15 cellular contexts compared by ENCODE assay signal in the genomic region with DNA sequence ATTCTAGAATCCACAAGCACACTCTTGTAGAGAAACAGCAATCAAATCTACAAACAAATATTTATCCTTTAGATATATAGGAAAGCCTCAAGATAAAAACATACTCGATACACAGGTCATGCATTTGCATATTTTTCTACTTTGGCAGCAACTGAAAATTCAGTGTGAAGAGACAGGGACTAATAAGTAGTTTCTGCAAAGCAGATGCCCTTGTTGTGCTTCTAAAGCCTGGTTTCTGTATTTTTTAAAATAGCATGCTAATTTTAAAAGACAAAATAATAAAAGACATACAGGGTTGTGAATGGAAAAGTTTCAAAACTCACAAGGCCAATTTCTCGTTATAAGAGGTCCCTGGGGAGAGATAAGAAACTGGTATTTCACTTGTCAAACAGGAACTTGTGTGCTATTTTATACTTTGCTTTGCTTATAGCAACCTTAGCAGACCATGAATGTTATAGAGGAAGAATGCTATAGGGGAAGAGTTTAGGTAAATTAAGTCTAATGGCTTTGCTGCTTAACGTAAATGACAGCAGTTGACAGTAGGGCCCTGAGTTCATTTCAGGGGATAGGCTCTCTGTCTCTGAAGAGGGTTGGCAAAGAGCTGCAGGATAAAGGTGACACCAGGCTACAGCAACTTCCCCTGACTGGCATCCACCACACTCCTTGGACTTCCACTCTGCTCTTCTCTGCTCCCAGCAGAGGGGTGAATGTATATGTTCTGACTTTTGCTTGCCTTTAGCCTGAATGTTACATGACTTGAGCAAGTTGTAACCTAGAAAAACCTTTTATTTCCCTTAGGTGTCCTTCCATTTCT. TPM values are rescaled to one million over a fixed set of nuclear protein-coding genes. Genes with fewer than 3 reads are reported as not detected.
A peak's percentile ranks its signal among the peaks of the same experiment; 100 is the strongest.
DNase-seq lines count a peak whose midpoint lies in the region; ATAC-seq, FAIRE-seq and TF ChIP-seq lines count a peak whose summit lies in the region.
"Had no signal": no experiment of that assay in that cellular context is flagged by ENCODE, and none has a peak within 500 bp of the region (broad histone marks: within the 10 kb centered on the region; RNA-seq: fewer than 3 reads in every experiment).

No MANE protein-coding gene starts in this region.

- ATAC-seq in GM19468 (IDR thresholded peaks at IDR 0.05; ENCODE audit: extremely low read depth, unreplicated experiment): peak; percentile 82
- peak; percentile 93 for ATAC-seq in HG03064 (IDR thresholded peaks at IDR 0.05; ENCODE audit: low read depth, unreplicated experiment)
- no peak for ATAC-seq in natural killer cell
- ATAC-seq: sciatic nerve had no signal

- no peak overlapping the region for H3K27ac Mint-ChIP-seq in osteocyte (ENCODE audit: unreplicated experiment)
- no peak overlapping the region for H3K27ac Mint-ChIP-seq in natural killer cell
- H3K27ac Mint-ChIP-seq: activated naive CD4-positive, alpha-beta T cell treated with anti-CD3 and anti-CD28 coated beads, Interleukin-2, amount 50 U/mL, for 72 hours; CD4-positive, CD25-positive, alpha-beta regulatory T cell; H9 had no signal

- intact Hi-C loops in natural killer cell (cut with micrococcal nuclease): no loop called here

- TF ChIP-seq POLR2A in GM12891 (IDR thresholded peaks at IDR 0.05; ENCODE audit: low read depth, low read length) (no peak), Raji (IDR thresholded peaks at IDR 0.05; ENCODE audit: insufficient read depth, low read depth, low read length) (peak; percentile 95)

- H3K4me1 Mint-ChIP-seq in osteocyte (ENCODE audit: unreplicated experiment) (peaks cover 8% of the 10 kb centered on the region), natural killer cell (no peaks in the 10 kb centered on the region)
- H3K4me1 Mint-ChIP-seq: CD4-positive, CD25-positive, alpha-beta regulatory T cell; H9 had no signal

- TF ChIP-seq CTCF in osteocyte (IDR thresholded peaks at IDR 0.05): no peak
- no peak for TF ChIP-seq CTCF in natural killer cell (IDR thresholded peaks at IDR 0.05)

- peaks cover 4% of the 10 kb centered on the region for H3K9me3 Mint-ChIP-seq in osteocyte (ENCODE audit: unreplicated experiment)
- no peaks in the 10 kb centered on the region for H3K9me3 Mint-ChIP-seq in natural killer cell
- H3K9me3 Mint-ChIP-seq: activated naive CD4-positive, alpha-beta T cell treated with anti-CD3 and anti-CD28 coated beads, Interleukin-2, amount 50 U/mL, for 72 hours had no signal

- H3K36me3 Mint-ChIP-seq in osteocyte (ENCODE audit: unreplicated experiment) (no peaks in the 10 kb centered on the region), natural killer cell (no peaks in the 10 kb centered on the region)
- H3K36me3 Mint-ChIP-seq: CD4-positive, CD25-positive, alpha-beta regulatory T cell had no signal

- DNase-seq in GM12891 (ENCODE audit: insufficient read length, low spot score) (no peak), osteocyte (ENCODE audit: extremely low spot score, unreplicated experiment) (no peak), T1000 (lab: John Stamatoyannopoulos, UW) (no peak), COLO668 (lab: John Stamatoyannopoulos, UW; ENCODE audit: unreplicated experiment) (no peak), natural killer cell (no peak)
- DNase-seq: CD4-positive, CD25-positive, alpha-beta regulatory T cell; H9; NCI-H187 treated with DMSO at 0.1 percent for 48 hours; stimulated activated naive CD4-positive, alpha-beta T cell; T-helper 9 cell had no signal

- FAIRE-seq in GM12891 (lab: Jason Lieb, UNC): peak; percentile 57

- H3K27me3 Mint-ChIP-seq in osteocyte (ENCODE audit: unreplicated experiment) (no peaks in the 10 kb centered on the region), natural killer cell (ENCODE audit: low read depth in 2 of 2) (peaks cover 13 to 23% of the 10 kb centered on the region in 2 donors)

- no peak overlapping the region for H3K4me3 Mint-ChIP-seq in osteocyte (ENCODE audit: unreplicated experiment)
- no peak overlapping the region for H3K4me3 Mint-ChIP-seq in natural killer cell
- H3K4me3 Mint-ChIP-seq: CD4-positive, CD25-positive, alpha-beta regulatory T cell; H9 had no signal

TF ChIP-seq in GM12891, 5 proteins besides CTCF, POLR2A, EP300 and RAD21:
- TF ChIP-seq POU2F2 (IDR thresholded peaks at IDR 0.05; ENCODE audit: low read depth, low read length): no peak
- no peak for TF ChIP-seq SPI1 (IDR thresholded peaks at IDR 0.05; ENCODE audit: low read depth, low read length)
- no peak for TF ChIP-seq TAF1 (IDR thresholded peaks at IDR 0.05; ENCODE audit: low read depth, low read length)
- no peak for TF ChIP-seq PAX5 (IDR thresholded peaks at IDR 0.05; ENCODE audit: insufficient read depth, low read length, severe bottlenecking)
- no peak for TF ChIP-seq POLR2AphosphoS5 (IDR thresholded peaks at IDR 0.05; ENCODE audit: low read depth, low read length)

RNA-seq across cellular contexts. Expression of a gene that starts 9.4 kb away (rescaled TPM):
- 0.58 TPM for polyA plus RNA-seq in GM12891 (2012; ENCODE audit: low read depth, missing spikeins)
- not detected in 2 replicates for total RNA-seq in osteocyte
- total RNA-seq in natural killer cell: 1 to 10 TPM in 1 of 3 donors, under 1 TPM in 2; 0.45 to 1.3 (median 0.77) TPM
- total RNA-seq: activated naive CD4-positive, alpha-beta T cell treated with anti-CD3 and anti-CD28 coated beads, Interleukin-2, amount 50 U/mL, for 72 hours; H9 had no signal
- polyA plus RNA-seq: CD4-positive, CD25-positive, alpha-beta regulatory T cell had no signal

RNA-seq across cellular contexts. Expression of a gene that starts 51.0 kb away (rescaled TPM):
- polyA plus RNA-seq in GM12891 (2012; ENCODE audit: low read depth, missing spikeins): 246 TPM
- total RNA-seq in osteocyte (not detected in 2 replicates), natural killer cell (100 to 1,000 TPM; 306 to 365 (median 343) TPM)
- total RNA-seq: H9 had no signal

Comparison
In these comparisons a context has a peak if more than half of its experiments do, and no peak if none do; other contexts are left out.
1. ATAC-seq: peak in GM19468 (single experiment) and HG03064 (single experiment); none in natural killer cell (0 of 3).
2. RNA of a gene that starts 51.0 kb away (total RNA-seq): 306 to 365 TPM in natural killer cell; not detected in osteocyte; every median in the first group is over 100 times any median in the second.